In genomic region chr7:76282344-76283253, GRCh38 we compare ENCODE assay signal across 8 cellular contexts. TPM values are rescaled to one million over a fixed set of nuclear protein-coding genes. Genes with fewer than 3 reads are reported as not detected.
DNase-seq lines count a peak whose midpoint lies in the region; ATAC-seq and TF ChIP-seq lines count a peak whose summit lies in the region.

No MANE protein-coding gene starts in this region.

- no peak for TF ChIP-seq CTCF in smooth muscle cell (IDR thresholded peaks at IDR 0.05; ENCODE audit: borderline replicate concordance, insufficient read depth, poor library complexity, severe bottlenecking)

- H3K27me3 Mint-ChIP-seq in activated naive CD8-positive, alpha-beta T cell treated with anti-CD3 and anti-CD28 coated beads, Interleukin-2, amount 50 U/mL, for 24 hours = peaks cover 49% of the 10 kb centered on the region

- peak overlapping the region; percentile 62 for H2AFZ ChIP-seq in smooth muscle cell (ENCODE audit: low read depth)

- H3K79me2 ChIP-seq in smooth muscle cell (ENCODE audit: low read depth) = no peaks in the 10 kb centered on the region

- CTCF ChIA-PET in HEK293T (lab: Yijun Ruan, JAX) = interaction anchor here (1.3 kb wide), 1 partner anchor 8 kb away, joined by 6 read pairs; no protein-coding TSS in a partner anchor

- H3K27me3 ChIP-seq in iPS DF 6.9 (ENCODE audit: control insufficient read depth, insufficient read depth, low read length) (peaks cover 6% of the 10 kb centered on the region; the same call in 1 of the 2 replicates), smooth muscle cell (ENCODE audit: low read depth) (peaks cover 14% of the 10 kb centered on the region)

- H3K9me3 ChIP-seq in iPS DF 6.9 (ENCODE audit: control insufficient read depth, insufficient read depth, low read length) (no peaks in the 10 kb centered on the region), smooth muscle cell (replicated peaks; ENCODE audit: low read depth) (no peaks in the 10 kb centered on the region)

- POLR2A ChIA-PET in HEK293T (lab: Yijun Ruan, JAX) = interaction anchor here (1.0 to 1.6 kb wide), 4 partner anchors 11 to 116 kb away, joined by 3 to 5 read pairs (median 4); no protein-coding TSS in a partner anchor

- H3K4me1 ChIP-seq in iPS DF 6.9 (ENCODE audit: control insufficient read depth, insufficient read depth, low read length) (no peaks in the 10 kb centered on the region), smooth muscle cell (ENCODE audit: low read depth) (no peaks in the 10 kb centered on the region)

- no peak overlapping the region for H3K9ac ChIP-seq in smooth muscle cell (ENCODE audit: low read depth)

- H3K27ac ChIP-seq in iPS DF 6.9 (ENCODE audit: low read length) (no peak overlapping the region), smooth muscle cell (ENCODE audit: low read depth) (no peak overlapping the region)

- no peaks in the 10 kb centered on the region for H4K20me1 ChIP-seq in smooth muscle cell (ENCODE audit: low read depth)

- ATAC-seq in activated naive CD8-positive, alpha-beta T cell treated with anti-CD3 and anti-CD28 coated beads, Interleukin-2, amount 50 U/mL, for 24 hours = no peak
- no peak for ATAC-seq in HG02642 (IDR thresholded peaks at IDR 0.05; ENCODE audit: poor library complexity, unreplicated experiment)

- H3K4me2 ChIP-seq in smooth muscle cell = peak overlapping the region; percentile 87

- peak overlapping the region; percentile 64 for H3K4me3 ChIP-seq in iPS DF 6.9 (ENCODE audit: low read length)
- peak overlapping the region; percentile 63 for H3K4me3 ChIP-seq in smooth muscle cell

- H3K27ac Mint-ChIP-seq in activated naive CD8-positive, alpha-beta T cell treated with anti-CD3 and anti-CD28 coated beads, Interleukin-2, amount 50 U/mL, for 24 hours = no peak overlapping the region

- H3K4me1 Mint-ChIP-seq in activated naive CD8-positive, alpha-beta T cell treated with anti-CD3 and anti-CD28 coated beads, Interleukin-2, amount 50 U/mL, for 24 hours = peaks cover 9% of the 10 kb centered on the region

- WGBS in iPS DF 6.9 (ENCODE audit: insufficient coverage, insufficient read length) = no CpG with 5 or more reads among the region's 98 CpGs
- WGBS in smooth muscle cell (ENCODE audit: low lambda C conversion rate) = 3% methylated on average over 51 of the region's 98 CpGs

- no peaks in the 10 kb centered on the region for H3F3A ChIP-seq in smooth muscle cell (ENCODE audit: low read depth)

- no peaks in the 10 kb centered on the region for H3K9me3 Mint-ChIP-seq in activated naive CD8-positive, alpha-beta T cell treated with anti-CD3 and anti-CD28 coated beads, Interleukin-2, amount 50 U/mL, for 24 hours

- peaks cover 7% of the 10 kb centered on the region; the same call in 1 of the 2 replicates for H3K36me3 ChIP-seq in iPS DF 6.9 (ENCODE audit: control insufficient read depth, insufficient read depth, low read length)
- no peaks in the 10 kb centered on the region for H3K36me3 ChIP-seq in smooth muscle cell (ENCODE audit: low read depth)

- no peaks in the 10 kb centered on the region for H3K36me3 Mint-ChIP-seq in activated naive CD8-positive, alpha-beta T cell treated with anti-CD3 and anti-CD28 coated beads, Interleukin-2, amount 50 U/mL, for 24 hours (ENCODE audit: low read depth)

- peak overlapping the region; percentile 48 for H3K4me3 Mint-ChIP-seq in activated naive CD8-positive, alpha-beta T cell treated with anti-CD3 and anti-CD28 coated beads, Interleukin-2, amount 50 U/mL, for 24 hours

- DNase-seq in HEK293T (ENCODE audit: extremely low spot score) = peak; percentile 44
- DNase-seq in activated naive CD8-positive, alpha-beta T cell treated with anti-CD3 and anti-CD28 coated beads, Interleukin-2, amount 50 U/mL, for 24 hours = no peak
- DNase-seq in iPS DF 6.9 (ENCODE audit: low read depth, low spot score) = no peak
- no peak for DNase-seq in smooth muscle cell (lab: John Stamatoyannopoulos, UW; ENCODE audit: unreplicated experiment)
- no peak for DNase-seq in central memory CD4-positive, alpha-beta T cell
- no peak for DNase-seq in COLO829 (ENCODE audit: low spot score)
- DNase-seq in GOT3 (lab: John Stamatoyannopoulos, UW) = no peak

TF ChIP-seq in HEK293T, 16 proteins besides CTCF, POLR2A, EP300 and RAD21:
- TF ChIP-seq ELF4 (IDR thresholded peaks at IDR 0.05) (no peak), TARDBP (IDR thresholded peaks at IDR 0.05) (no peak), ZNF384 (IDR thresholded peaks at IDR 0.05) (no peak), ARNT (IDR thresholded peaks at IDR 0.05) (no peak), LEF1 (IDR thresholded peaks at IDR 0.05; ENCODE audit: borderline replicate concordance) (no peak), L3MBTL2 (conservative IDR thresholded peaks at IDR 0.05) (no peak), SP1 (IDR thresholded peaks at IDR 0.05) (no peak), HDGF (IDR thresholded peaks at IDR 0.05; ENCODE audit: borderline replicate concordance) (no peak)
TF ChIP-seq in HEK293T: peak in this region for 0.

RNA-seq across cellular contexts. Expression of gene HSPB1, which starts 19.9 kb away (rescaled TPM):
- total RNA-seq in smooth muscle cell = 374 and 484 TPM in 2 replicates
- polyA plus RNA-seq in smooth muscle cell = 1,842 and 2,006 TPM in 2 replicates
